Comparison of ENCODE assay signal across 23 cellular contexts in genomic region chr9:123571240-123571639, GRCh38.
"Had no signal": no experiment of that assay in that cellular context is flagged by ENCODE, and none has a peak within 500 bp of the region (broad histone marks: within the 10 kb centered on the region; RNA-seq: fewer than 3 reads in every experiment).

No MANE protein-coding gene starts in this region.

- H3K4me1 Mint-ChIP-seq: activated CD8-positive, alpha-beta memory T cell treated with anti-CD3 and anti-CD28 coated beads, Interleukin-2, amount 10 ng/mL, durations not matched to agents 7 days and 5 days; WTC11 had no signal

- ATAC-seq: activated CD8-positive, alpha-beta memory T cell treated with anti-CD3 and anti-CD28 coated beads, Interleukin-2, amount 10 ng/mL, durations not matched to agents 7 days and 5 days; PC-3; WTC11 had no signal

- H3K36me3 ChIP-seq: brain microvascular endothelial cell, cardiac muscle cell had no signal

- DNase-seq: activated CD4-positive, alpha-beta T cell treated with anti-CD3 and anti-CD28 coated beads for 48 hours; activated CD4-positive, alpha-beta T cell treated with anti-CD3 and anti-CD28 coated beads, Interleukin-2, amount 50 U/mL, for 48 hours; activated CD4-positive, CD25-positive, alpha-beta regulatory T cell treated with anti-CD3 and anti-CD28 coated beads, Interleukin-2, amount 50 U/mL, for 72 hours; activated CD8-positive, alpha-beta memory T cell treated with anti-CD3 and anti-CD28 coated beads, Interleukin-2, amount 10 ng/mL, durations not matched to agents 7 days and 5 days; activated effector memory CD4-positive, alpha-beta T cell treated with Interleukin-2 at 50 U/mL for 16 hours; activated naive CD4-positive, alpha-beta T cell; activated T-cell treated with anti-CD3 and anti-CD28 coated beads, Interleukin-2, amount 50 U/mL, for 24 hours; brain microvascular endothelial cell; MV-4-11; NCI-H1092 treated with DMSO at 0.1 percent for 48 hours; NCI-H1417 treated with DMSO at 0.1 percent for 48 hours; NCI-H1694 treated with DMSO at 0.1 percent for 48 hours; NCI-H2029 treated with DMSO at 0.1 percent for 48 hours; NCI-H345; NCI-H510A; NCI-H526 treated with DMSO at 0.1 percent for 48 hours; PC-3; SHP77 had no signal

- H3K4me3 Mint-ChIP-seq: activated CD8-positive, alpha-beta memory T cell treated with anti-CD3 and anti-CD28 coated beads, Interleukin-2, amount 10 ng/mL, durations not matched to agents 7 days and 5 days; activated naive CD8-positive, alpha-beta T cell; activated T-cell treated with anti-CD3 and anti-CD28 coated beads, Interleukin-2, amount 50 U/mL, for 24 hours; activated T-helper 1 cell treated with anti-CD3 and anti-CD28 coated beads, Interleukin-12 subunit alpha, Interleukin-12 subunit beta, Interleukin-2, Interleukin-4 antibody, amounts not matched to agents 30 ng/mL and 10 ng/mL and 1 ng/mL, durations not matched to agents 14 hours and 24 hours and 36 hours; T-helper 1 cell treated with Interleukin-12 subunit alpha and Interleukin-12 subunit beta and Interleukin-4 antibody, amounts not matched to agents 30 μg/mL and 1 μg/mL, for 36 hours; WTC11 had no signal

- H3K27me3 ChIP-seq: brain microvascular endothelial cell, cardiac muscle cell had no signal

- H3K27ac Mint-ChIP-seq: activated CD8-positive, alpha-beta memory T cell treated with anti-CD3 and anti-CD28 coated beads, Interleukin-2, amount 10 ng/mL, durations not matched to agents 7 days and 5 days; activated naive CD8-positive, alpha-beta T cell; activated T-cell treated with anti-CD3 and anti-CD28 coated beads, Interleukin-2, amount 50 U/mL, for 24 hours; activated T-helper 1 cell treated with anti-CD3 and anti-CD28 coated beads, Interleukin-12 subunit alpha, Interleukin-12 subunit beta, Interleukin-2, Interleukin-4 antibody, amounts not matched to agents 30 ng/mL and 10 ng/mL and 1 ng/mL, durations not matched to agents 14 hours and 24 hours and 36 hours; T-helper 1 cell treated with Interleukin-12 subunit alpha and Interleukin-12 subunit beta and Interleukin-4 antibody, amounts not matched to agents 30 μg/mL and 1 μg/mL, for 36 hours; WTC11 had no signal

- H3K27me3 Mint-ChIP-seq: activated CD8-positive, alpha-beta memory T cell treated with anti-CD3 and anti-CD28 coated beads, Interleukin-2, amount 10 ng/mL, durations not matched to agents 7 days and 5 days; activated naive CD8-positive, alpha-beta T cell; activated T-cell treated with anti-CD3 and anti-CD28 coated beads, Interleukin-2, amount 50 U/mL, for 24 hours had no signal

- H3K27ac ChIP-seq: brain microvascular endothelial cell, cardiac muscle cell had no signal

- H3K4me3 ChIP-seq: cardiac muscle cell had no signal
